Comparison of ENCODE assay signal across 19 cellular contexts in genomic region chr1:38763106-38763505, GRCh38.
A peak's percentile ranks its signal among the peaks of the same experiment; 100 is the strongest.
DNase-seq lines count a peak whose midpoint lies in the region; ATAC-seq, FAIRE-seq and TF ChIP-seq lines count a peak whose summit lies in the region.
"Had no signal": no experiment of that assay in that cellular context is flagged by ENCODE, and none has a peak within 500 bp of the region (broad histone marks: within the 10 kb centered on the region; RNA-seq: fewer than 3 reads in every experiment).

No MANE protein-coding gene starts in this region.

- no peak overlapping the region for H2BK5ac ChIP-seq in H1 (ENCODE audit: low read depth, low read length)

- H3K4me3 ChIP-seq in H1 (ENCODE audit: extremely low read depth in 1 of 4, insufficient read depth in 2 of 4, low read depth in 3 of 4, low read length in 4 of 4), result no peak overlapping the region
- H3K4me3 ChIP-seq: A549; BLaER1 treated with 17β-estradiol and CSF1 and Interleukin-3, amounts not matched to agents 10 nM and 100 nM had no signal

- H4K5ac ChIP-seq in H1 (ENCODE audit: insufficient read length, low read depth, low read length), result no peak overlapping the region

- no peak overlapping the region for H3K4me2 ChIP-seq in H1 (ENCODE audit: insufficient read depth in 1 of 2, low read depth in 2 of 2, low read length in 2 of 2)
- H3K4me2 ChIP-seq: A549; BLaER1 treated with 17β-estradiol and CSF1 and Interleukin-3, amounts not matched to agents 10 nM and 100 nM had no signal

- 89% methylated on average over 6 of the region's 6 CpGs; no CpG with 5 or more reads in 1 of the 2 experiments for WGBS in H1 (ENCODE audit: extremely low coverage in 1 of 2, insufficient coverage in 1 of 2, insufficient read length in 1 of 2, insufficient replicate concordance in 2 of 2, low coverage in 1 of 2, low lambda C conversion rate in 2 of 2, missing lambda C conversion rate in 1 of 2), 2 experiments

- H2AFZ ChIP-seq in H1 (ENCODE audit: low read length), result no peak overlapping the region

- no peaks in the 10 kb centered on the region for H3K27me3 ChIP-seq in H1 (replicated peaks in 1 of 4; ENCODE audit: control insufficient read depth in 3 of 4, extremely low read depth in 1 of 4, insufficient read depth in 3 of 4, low read length in 3 of 4)
- H3K27me3 ChIP-seq: BLaER1 treated with 17β-estradiol and CSF1 and Interleukin-3, amounts not matched to agents 10 nM and 100 nM had no signal

- no peak overlapping the region for H2BK20ac ChIP-seq in H1 (ENCODE audit: low read length)

- no peak for TF ChIP-seq EP300 in H1 (IDR thresholded peaks at IDR 0.05; ENCODE audit: borderline replicate concordance in 1 of 2, low read depth in 2 of 2, low read length in 2 of 2)

- no peak overlapping the region for H2BK120ac ChIP-seq in H1 (replicated peaks; ENCODE audit: low read depth, low read length)

- ATAC-seq in HG02642 (IDR thresholded peaks at IDR 0.05; ENCODE audit: poor library complexity, unreplicated experiment), result no peak
- ATAC-seq: A549; CD8-positive, alpha-beta T cell had no signal

- no peaks in the 10 kb centered on the region for H3K36me3 ChIP-seq in H1 (ENCODE audit: control insufficient read depth in 2 of 4, insufficient read depth in 4 of 4, low read length in 3 of 4)
- H3K36me3 ChIP-seq: BLaER1 treated with 17β-estradiol and CSF1 and Interleukin-3, amounts not matched to agents 10 nM and 100 nM had no signal

- FAIRE-seq in H1 (lab: Jason Lieb, UNC), result no peak
- FAIRE-seq: A549, D721Med, G401.6, GM12891 had no signal

- DNase-seq in H1 (ENCODE audit: low read depth in 1 of 2, low spot score in 2 of 2) (no peak), left kidney (ENCODE audit: low read depth, low spot score) (peak; percentile 62), renal cortical epithelial cell (ENCODE audit: low read depth) (peak; percentile 39), OCI-M2 (lab: John Stamatoyannopoulos, UW; ENCODE audit: unreplicated experiment) (no peak)
- DNase-seq: AML-193; Caco-2; Calu3; CD4-positive, alpha-beta T cell; CD8-positive, alpha-beta T cell; DMS79 treated with DMSO at 0.1 percent for 48 hours; GF-D8 had no signal

- H2BK12ac ChIP-seq in H1 (ENCODE audit: low read depth, low read length), result no peak overlapping the region

- no peak overlapping the region for H2BK15ac ChIP-seq in H1 (ENCODE audit: low read length)

- CTCF ChIA-PET in H1 (lab: Charles Lee; ENCODE audit: partially characterized antibody), result no interaction called here

- H3K79me2 ChIP-seq in H1 (ENCODE audit: control insufficient read depth in 1 of 2, insufficient read depth in 2 of 2, low read length in 2 of 2), result no peaks in the 10 kb centered on the region

- POLR2A ChIA-PET in H1 (lab: Charles Lee; ENCODE audit: partially characterized antibody), result no interaction called here

- H2AK5ac ChIP-seq in H1 (ENCODE audit: low read depth, low read length), result no peak overlapping the region

- TF ChIP-seq CTCF in H1 (IDR thresholded peaks at IDR 0.05; ENCODE audit: control extremely low read depth in 1 of 3, insufficient read depth in 1 of 3, low read depth in 1 of 3, low read length in 3 of 3), result no peak

- no peak overlapping the region for H3K18ac ChIP-seq in H1 (ENCODE audit: extremely low read depth, low read length)

- H3K56ac ChIP-seq in H1 (replicated peaks; ENCODE audit: insufficient read length, low read depth, low read length), result no peak overlapping the region

- no peaks in the 10 kb centered on the region for H4K20me1 ChIP-seq in H1 (replicated peaks in 1 of 2; ENCODE audit: control insufficient read depth in 1 of 2, insufficient read depth in 2 of 2, low read length in 2 of 2)
- H4K20me1 ChIP-seq: BLaER1 treated with 17β-estradiol and CSF1 and Interleukin-3, amounts not matched to agents 10 nM and 100 nM had no signal

- no peak overlapping the region for H3K9ac ChIP-seq in H1 (replicated peaks in 1 of 4; ENCODE audit: extremely low read depth in 1 of 4, low read depth in 3 of 4, low read length in 3 of 4)
- H3K9ac ChIP-seq: BLaER1 treated with 17β-estradiol and CSF1 and Interleukin-3, amounts not matched to agents 10 nM and 100 nM had no signal

- no peak overlapping the region for H3K14ac ChIP-seq in H1 (ENCODE audit: insufficient read length)

- peaks cover 1% of the 10 kb centered on the region; the same call in 1 of the 2 replicates for H3K23me2 ChIP-seq in H1 (ENCODE audit: low read depth, low read length)

- H4K8ac ChIP-seq in H1 (ENCODE audit: extremely low read depth, insufficient read depth, low read length), result peak overlapping the region; percentile 28; the same call in 1 of the 2 replicates

- TF ChIP-seq RAD21 in H1 (IDR thresholded peaks at IDR 0.05 in 1 of 2, conservative IDR thresholded peaks at IDR 0.05 in 1 of 2; ENCODE audit: low read depth in 2 of 2, low read length in 2 of 2), result no peak

- no peaks in the 10 kb centered on the region for H3K4me1 ChIP-seq in H1 (replicated peaks in 1 of 4; ENCODE audit: control insufficient read depth in 3 of 4, insufficient read depth in 4 of 4, low read length in 3 of 4)
- H3K4me1 ChIP-seq: A549; BLaER1 treated with 17β-estradiol and CSF1 and Interleukin-3, amounts not matched to agents 10 nM and 100 nM; Caco-2 had no signal

- H3K4ac ChIP-seq in H1 (replicated peaks; ENCODE audit: insufficient read length, low read depth, low read length), result no peak overlapping the region

- no peaks in the 10 kb centered on the region for H3K79me1 ChIP-seq in H1 (ENCODE audit: low read depth, low read length)

- no peaks in the 10 kb centered on the region for H3K9me3 ChIP-seq in H1 (ENCODE audit: insufficient read depth in 2 of 2, low read depth in 1 of 2, low read length in 1 of 2)
- H3K9me3 ChIP-seq: A549, Caco-2 had no signal

- TF ChIP-seq POLR2A in H1 (IDR thresholded peaks at IDR 0.05; ENCODE audit: control extremely low read depth in 1 of 2, low read depth in 2 of 2, low read length in 2 of 2), result no peak

- no peak overlapping the region for H3K23ac ChIP-seq in H1 (ENCODE audit: insufficient read length)

- no peak overlapping the region for H3K27ac ChIP-seq in H1 (ENCODE audit: low read depth, low read length)
- H3K27ac ChIP-seq: 22Rv1; A549; BLaER1 treated with 17β-estradiol and CSF1 and Interleukin-3, amounts not matched to agents 10 nM and 100 nM; C4-2B had no signal

- no peak overlapping the region for H4K91ac ChIP-seq in H1 (replicated peaks; ENCODE audit: insufficient read length, low read length)

TF ChIP-seq in H1, 55 proteins besides CTCF, POLR2A, EP300 and RAD21:
- TF ChIP-seq CBX8 (IDR thresholded peaks at IDR 0.05; ENCODE audit: borderline replicate concordance, low read depth, low read length) (no peak), USF2 (IDR thresholded peaks at IDR 0.05; ENCODE audit: low read length) (no peak), RNF2 (IDR thresholded peaks at IDR 0.05; ENCODE audit: borderline replicate concordance, low read depth, low read length, missing control alignments, poor library complexity, severe bottlenecking) (no peak), BRCA1 (IDR thresholded peaks at IDR 0.05; ENCODE audit: low read depth, low read length) (no peak), SAP30 (IDR thresholded peaks at IDR 0.05; ENCODE audit: insufficient read depth, insufficient replicate concordance, low read length) (no peak), YY1 (IDR thresholded peaks at IDR 0.05; ENCODE audit: low read depth, low read length) (no peak), SIN3A (conservative IDR thresholded peaks at IDR 0.05 in 1 of 2, IDR thresholded peaks at IDR 0.05 in 1 of 2; ENCODE audit: low read depth in 1 of 2, low read length in 2 of 2) (no peak), TEAD4 (IDR thresholded peaks at IDR 0.05; ENCODE audit: low read depth, low read length) (no peak), MAFK (IDR thresholded peaks at IDR 0.05; ENCODE audit: low read depth, low read length) (no peak), CREB1 (IDR thresholded peaks at IDR 0.05) (no peak), JUND (IDR thresholded peaks at IDR 0.05; ENCODE audit: low read length) (no peak), NRF1 (IDR thresholded peaks at IDR 0.05; ENCODE audit: low read depth, low read length) (no peak), SP4 (IDR thresholded peaks at IDR 0.05; ENCODE audit: low read length) (no peak), MAX (IDR thresholded peaks at IDR 0.05) (no peak), HDAC2 (IDR thresholded peaks at IDR 0.05; ENCODE audit: borderline replicate concordance in 1 of 2, low read depth in 2 of 2, low read length in 2 of 2) (no peak), KDM4A (IDR thresholded peaks at IDR 0.05; ENCODE audit: low read depth, low read length, severe bottlenecking) (no peak)

Comparison
In these comparisons a context has a peak if more than half of its experiments do, and no peak if none do; other contexts are left out.
1. DNase-seq: peak in left kidney (single experiment) and renal cortical epithelial cell (single experiment); none in H1 (0 of 2) and OCI-M2 (single experiment).